1 cellular context compared by ENCODE assay signal in genomic region chr3:160061525-160061924, GRCh38.
TF ChIP-seq lines count a peak whose summit lies in the region.

No MANE protein-coding gene starts in this region.

TF ChIP-seq in K562, 482 proteins besides CTCF, POLR2A, EP300 and RAD21:
- TF ChIP-seq NFYB (IDR thresholded peaks at IDR 0.05; ENCODE audit: extremely low read depth, insufficient read length) (peak; percentile 29), FOXM1 (IDR thresholded peaks at IDR 0.05; ENCODE audit: low read depth) (no peak), FOXM1 (CRISPR knock-in tag; IDR thresholded peaks at IDR 0.05; ENCODE audit: low read depth) (no peak), ZNF518B (CRISPR knock-in tag; IDR thresholded peaks at IDR 0.05) (no peak), PRDM10 (IDR thresholded peaks at IDR 0.05; ENCODE audit: partially characterized antibody) (no peak), BHLHE40 (IDR thresholded peaks at IDR 0.05; ENCODE audit: low read length) (no peak), ZC3H4 (CRISPR knock-in tag; IDR thresholded peaks at IDR 0.05; ENCODE audit: borderline replicate concordance) (no peak), ZNF444 (CRISPR knock-in tag; IDR thresholded peaks at IDR 0.05) (no peak), SMAD3 (CRISPR knock-in tag; conservative IDR thresholded peaks at IDR 0.05) (no peak), RBM14 (IDR thresholded peaks at IDR 0.05; ENCODE audit: borderline replicate concordance, insufficient read depth, low read depth, low read length) (no peak), L3MBTL2 (IDR thresholded peaks at IDR 0.05) (peak; percentile 53; the same call in 1 of the 2 replicates), MGA (IDR thresholded peaks at IDR 0.05) (0 out of 2 replicates have a peak, but pooled peaks have one; percentile 30), SRSF1 (IDR thresholded peaks at IDR 0.05; ENCODE audit: low read depth, low read length) (no peak)
